20 cellular contexts compared by ENCODE assay signal in genomic region chr7:132511387-132511786, GRCh38.
DNase-seq lines count a peak whose midpoint lies in the region; ATAC-seq and TF ChIP-seq lines count a peak whose summit lies in the region.
"Had no signal": no experiment of that assay in that cellular context is flagged by ENCODE, and none has a peak within 500 bp of the region (broad histone marks: within the 10 kb centered on the region; RNA-seq: fewer than 3 reads in every experiment).

No MANE protein-coding gene starts in this region.

- H3K9ac ChIP-seq in MM.1S (ENCODE audit: low read length): 0 out of 2 replicates have a peak overlapping the region, but pooled peaks have one; percentile 4

- no peaks in the 10 kb centered on the region for H3K79me2 ChIP-seq in MM.1S (ENCODE audit: low read length)

- H3K27ac ChIP-seq in MM.1S (ENCODE audit: low read length): peak overlapping the region; percentile 5; the same call in 1 of the 2 replicates
- H3K27ac ChIP-seq: PC-9, RWPE1 had no signal

- H3K9me3 Mint-ChIP-seq in activated CD8-positive, alpha-beta memory T cell treated with anti-CD3 and anti-CD28 coated beads, Interleukin-2, amount 10 ng/mL, durations not matched to agents 7 days and 5 days (ENCODE audit: low read depth): no peaks in the 10 kb centered on the region
- no peaks in the 10 kb centered on the region for H3K9me3 Mint-ChIP-seq in stimulated activated effector memory CD8-positive, alpha-beta T cell treated with anti-CD3 and anti-CD28 coated beads, Interleukin-12 subunit alpha, Interleukin-12 subunit beta, amount 100 ng/mL, for 72 hours
- no peaks in the 10 kb centered on the region for H3K9me3 Mint-ChIP-seq in activated T-cell treated with anti-CD3 and anti-CD28 coated beads, Interleukin-2, amount 50 U/mL, for 24 hours

- no peak overlapping the region for H2AFZ ChIP-seq in MM.1S (ENCODE audit: low read length)
- H2AFZ ChIP-seq: PC-9 had no signal

- H3K4me1 ChIP-seq in MM.1S (ENCODE audit: low read length): peaks cover 23% of the 10 kb centered on the region

- H3K27ac Mint-ChIP-seq in activated CD8-positive, alpha-beta memory T cell treated with anti-CD3 and anti-CD28 coated beads, Interleukin-2, amount 10 ng/mL, durations not matched to agents 7 days and 5 days: no peak overlapping the region
- peak overlapping the region; percentile 75 for H3K27ac Mint-ChIP-seq in T-helper 17 cell
- peak overlapping the region; percentile 15 for H3K27ac Mint-ChIP-seq in stimulated activated effector memory CD8-positive, alpha-beta T cell treated with anti-CD3 and anti-CD28 coated beads, Interleukin-12 subunit alpha, Interleukin-12 subunit beta, amount 100 ng/mL, for 72 hours
- H3K27ac Mint-ChIP-seq in activated T-cell treated with anti-CD3 and anti-CD28 coated beads, Interleukin-2, amount 50 U/mL, for 24 hours: no peak overlapping the region

- no peaks in the 10 kb centered on the region for H3F3A ChIP-seq in MM.1S (ENCODE audit: insufficient read depth, low read length)

- H3K36me3 ChIP-seq in MM.1S (replicated peaks; ENCODE audit: insufficient read depth, low read length): no peaks in the 10 kb centered on the region
- H3K36me3 ChIP-seq: MG63 had no signal

- H3K4me3 Mint-ChIP-seq in activated CD8-positive, alpha-beta memory T cell treated with anti-CD3 and anti-CD28 coated beads, Interleukin-2, amount 10 ng/mL, durations not matched to agents 7 days and 5 days: no peak overlapping the region
- no peak overlapping the region for H3K4me3 Mint-ChIP-seq in T-helper 17 cell
- no peak overlapping the region for H3K4me3 Mint-ChIP-seq in stimulated activated effector memory CD8-positive, alpha-beta T cell treated with anti-CD3 and anti-CD28 coated beads, Interleukin-12 subunit alpha, Interleukin-12 subunit beta, amount 100 ng/mL, for 72 hours
- H3K4me3 Mint-ChIP-seq in activated T-cell treated with anti-CD3 and anti-CD28 coated beads, Interleukin-2, amount 50 U/mL, for 24 hours: no peak overlapping the region

- H3K4me3 ChIP-seq in MM.1S (ENCODE audit: low read length): no peak overlapping the region
- H3K4me3 ChIP-seq: K562, MG63, PC-9 had no signal

- TF ChIP-seq CTCF in MM.1S (IDR thresholded peaks at IDR 0.05; ENCODE audit: low read length): no peak

- H3K4me1 Mint-ChIP-seq in activated CD8-positive, alpha-beta memory T cell treated with anti-CD3 and anti-CD28 coated beads, Interleukin-2, amount 10 ng/mL, durations not matched to agents 7 days and 5 days: peaks cover 30% of the 10 kb centered on the region
- peaks cover 15% of the 10 kb centered on the region for H3K4me1 Mint-ChIP-seq in T-helper 17 cell
- peaks cover 14% of the 10 kb centered on the region for H3K4me1 Mint-ChIP-seq in stimulated activated effector memory CD8-positive, alpha-beta T cell treated with anti-CD3 and anti-CD28 coated beads, Interleukin-12 subunit alpha, Interleukin-12 subunit beta, amount 100 ng/mL, for 72 hours
- H3K4me1 Mint-ChIP-seq in activated T-cell treated with anti-CD3 and anti-CD28 coated beads, Interleukin-2, amount 50 U/mL, for 24 hours (ENCODE audit: low read depth): peaks cover 10% of the 10 kb centered on the region

- H3K9me3 ChIP-seq in MM.1S (replicated peaks; ENCODE audit: insufficient read depth, low read length) (no peaks in the 10 kb centered on the region), T-helper 17 cell (ENCODE audit: control insufficient read depth, low read length, poor library complexity, severe bottlenecking) (no peaks in the 10 kb centered on the region)
- H3K9me3 ChIP-seq: BE2C, MG63 had no signal

- CTCF ChIA-PET in activated CD8-positive, alpha-beta memory T cell treated with anti-CD3 and anti-CD28 coated beads, Interleukin-2, amount 10 ng/mL, durations not matched to agents 7 days and 5 days (lab: Charles Lee): interaction anchor here (0.9 kb wide), 1 partner anchor 118 kb away, joined by 3 read pairs; no protein-coding TSS in a partner anchor

- peak; percentile 27 for ATAC-seq in activated CD8-positive, alpha-beta memory T cell treated with anti-CD3 and anti-CD28 coated beads, Interleukin-2, amount 10 ng/mL, durations not matched to agents 7 days and 5 days
- ATAC-seq in T-helper 17 cell (no peak), GM18870 (IDR thresholded peaks at IDR 0.05; ENCODE audit: unreplicated experiment) (no peak)
- peak; percentile 35 for ATAC-seq in stimulated activated effector memory CD8-positive, alpha-beta T cell treated with anti-CD3 and anti-CD28 coated beads, Interleukin-12 subunit alpha, Interleukin-12 subunit beta, amount 100 ng/mL, for 72 hours
- ATAC-seq: K562 had no signal

- peak overlapping the region; percentile 22; the same call in 1 of the 2 replicates for H3K4me2 ChIP-seq in MM.1S (ENCODE audit: low read depth, low read length)
- H3K4me2 ChIP-seq: PC-9 had no signal

- H3K36me3 Mint-ChIP-seq in activated CD8-positive, alpha-beta memory T cell treated with anti-CD3 and anti-CD28 coated beads, Interleukin-2, amount 10 ng/mL, durations not matched to agents 7 days and 5 days: no peaks in the 10 kb centered on the region
- no peaks in the 10 kb centered on the region for H3K36me3 Mint-ChIP-seq in T-helper 17 cell (ENCODE audit: low read depth)
- H3K36me3 Mint-ChIP-seq in stimulated activated effector memory CD8-positive, alpha-beta T cell treated with anti-CD3 and anti-CD28 coated beads, Interleukin-12 subunit alpha, Interleukin-12 subunit beta, amount 100 ng/mL, for 72 hours: no peaks in the 10 kb centered on the region
- no peaks in the 10 kb centered on the region for H3K36me3 Mint-ChIP-seq in activated T-cell treated with anti-CD3 and anti-CD28 coated beads, Interleukin-2, amount 50 U/mL, for 24 hours (ENCODE audit: low read depth)

- H3K27me3 ChIP-seq in MM.1S (replicated peaks; ENCODE audit: insufficient read depth, low read length): no peaks in the 10 kb centered on the region
- H3K27me3 ChIP-seq: BE2C, MG63 had no signal

- DNase-seq in activated CD8-positive, alpha-beta memory T cell treated with anti-CD3 and anti-CD28 coated beads, Interleukin-2, amount 10 ng/mL, durations not matched to agents 7 days and 5 days: no peak
- DNase-seq in activated CD8-positive, alpha-beta memory T cell treated with anti-CD3 and anti-CD28 coated beads, Interleukin-2, amount 50 U/mL, for 48 hours: no peak
- peak; percentile 90 for DNase-seq in MM.1S
- no peak for DNase-seq in T-helper 17 cell
- DNase-seq in stimulated activated effector memory CD8-positive, alpha-beta T cell treated with anti-CD3 and anti-CD28 coated beads, Interleukin-12 subunit alpha, Interleukin-12 subunit beta, amount 100 ng/mL, for 72 hours (ENCODE audit: low spot score in 2 of 2): no peak
- no peak for DNase-seq in activated T-cell treated with anti-CD3 and anti-CD28 coated beads, Interleukin-2, amount 50 U/mL, for 24 hours
- DNase-seq in NCI-H748 (lab: John Stamatoyannopoulos, UW; ENCODE audit: unreplicated experiment): no peak
- DNase-seq: 8988T, ACHN, BE2C, Calu3, MG63, NCI-H2029, NCI-H446, NCI-H526 treated with DMSO at 0.1 percent for 48 hours, PC-9, SHP77 had no signal

- peaks cover 5% of the 10 kb centered on the region for H3K27me3 Mint-ChIP-seq in activated CD8-positive, alpha-beta memory T cell treated with anti-CD3 and anti-CD28 coated beads, Interleukin-2, amount 10 ng/mL, durations not matched to agents 7 days and 5 days
- peaks cover 12% of the 10 kb centered on the region for H3K27me3 Mint-ChIP-seq in T-helper 17 cell
- H3K27me3 Mint-ChIP-seq in activated T-cell treated with anti-CD3 and anti-CD28 coated beads, Interleukin-2, amount 50 U/mL, for 24 hours: no peaks in the 10 kb centered on the region

- no peaks in the 10 kb centered on the region for H4K20me1 ChIP-seq in MM.1S (ENCODE audit: insufficient read depth, low read length)

- H3K9me2 ChIP-seq in MM.1S (replicated peaks; ENCODE audit: insufficient read depth, low read length): no peaks in the 10 kb centered on the region

Comparison
In these comparisons a context has a peak if more than half of its experiments do, and no peak if none do; other contexts are left out.
1. ATAC-seq: peak in activated CD8-positive, alpha-beta memory T cell treated with anti-CD3 and anti-CD28 coated beads, Interleukin-2, amount 10 ng/mL, durations not matched to agents 7 days and 5 days (single experiment) and stimulated activated effector memory CD8-positive, alpha-beta T cell treated with anti-CD3 and anti-CD28 coated beads, Interleukin-12 subunit alpha, Interleukin-12 subunit beta, amount 100 ng/mL, for 72 hours (single experiment); none in T-helper 17 cell (single experiment) and GM18870 (single experiment).
2. H3K27ac Mint-ChIP-seq: peak in T-helper 17 cell (single experiment) and stimulated activated effector memory CD8-positive, alpha-beta T cell treated with anti-CD3 and anti-CD28 coated beads, Interleukin-12 subunit alpha, Interleukin-12 subunit beta, amount 100 ng/mL, for 72 hours (single experiment); none in activated CD8-positive, alpha-beta memory T cell treated with anti-CD3 and anti-CD28 coated beads, Interleukin-2, amount 10 ng/mL, durations not matched to agents 7 days and 5 days (single experiment) and activated T-cell treated with anti-CD3 and anti-CD28 coated beads, Interleukin-2, amount 50 U/mL, for 24 hours (single experiment).